13 cellular contexts compared by ENCODE assay signal in the genomic region with DNA sequence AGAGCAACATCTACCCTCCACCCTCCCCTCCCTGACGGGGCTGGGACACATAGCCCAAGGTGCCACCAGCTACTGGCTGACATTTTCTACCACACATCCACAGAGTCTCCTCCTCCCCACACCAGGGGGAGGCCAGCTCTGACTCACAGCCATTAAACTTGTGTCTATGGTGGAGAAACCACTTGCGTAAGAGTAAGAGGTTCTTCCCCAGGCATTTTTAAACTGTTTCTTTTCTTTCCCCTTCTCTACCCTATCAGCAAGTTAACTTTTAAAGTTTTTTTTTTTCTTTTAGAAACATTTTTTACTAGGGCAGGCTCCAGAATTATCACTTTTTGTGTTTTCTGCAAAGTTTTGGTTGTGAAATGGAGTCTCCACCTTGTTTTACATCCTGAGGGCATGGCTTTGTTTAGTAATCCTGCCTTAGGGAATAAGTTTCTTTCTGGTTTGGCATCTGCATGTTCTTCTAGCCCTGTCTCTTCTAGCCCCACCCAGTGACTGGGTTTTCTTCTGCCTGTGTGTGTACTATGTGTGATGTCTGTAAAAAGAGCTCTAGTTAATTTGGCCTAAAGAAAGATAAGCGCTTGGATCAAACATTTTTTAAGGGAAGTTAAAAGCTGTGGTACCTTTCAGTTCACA.
DNase-seq lines count a peak whose midpoint lies in the region; ATAC-seq and TF ChIP-seq lines count a peak whose summit lies in the region.
"Had no signal": no experiment of that assay in that cellular context is flagged by ENCODE, and none has a peak within 500 bp of the region (broad histone marks: within the 10 kb centered on the region; RNA-seq: fewer than 3 reads in every experiment).

No MANE protein-coding gene starts in this region.

- H3K27ac Mint-ChIP-seq in MCF 10A (ENCODE audit: low read depth, unreplicated experiment) = peak overlapping the region; percentile 81
- H3K27ac Mint-ChIP-seq in stimulated activated naive CD8-positive, alpha-beta T cell treated with anti-CD3 and anti-CD28 coated beads, Interleukin-15, amount 100 ng/mL, for 72 hours = no peak overlapping the region
- H3K27ac Mint-ChIP-seq: activated CD4-positive, alpha-beta memory T cell treated with anti-CD3 and anti-CD28 coated beads, Interleukin-2, amount 10 ng/mL, durations not matched to agents 7 days and 5 days; GM23338; type B pancreatic cell had no signal

- DNase-seq in MCF 10A (ENCODE audit: unreplicated experiment) = peak; percentile 91
- DNase-seq in breast epithelium (ENCODE audit: low spot score in 2 of 2) = no peak
- peak; percentile 74 for DNase-seq in NOMO-1 treated with DMSO at 0.1 percent for 48 hours (lab: John Stamatoyannopoulos, UW; ENCODE audit: unreplicated experiment)
- DNase-seq in epithelial cell of prostate (ENCODE audit: low read depth, low spot score) = peak; percentile 43
- no peak for DNase-seq in stimulated activated naive CD8-positive, alpha-beta T cell treated with anti-CD3 and anti-CD28 coated beads, Interleukin-15, amount 100 ng/mL, for 72 hours
- no peak for DNase-seq in LoVo (ENCODE audit: low spot score)
- DNase-seq: activated CD4-positive, alpha-beta memory T cell treated with anti-CD3 and anti-CD28 coated beads, Interleukin-2, amount 10 ng/mL, durations not matched to agents 7 days and 5 days; stimulated activated CD8-positive, alpha-beta memory T cell treated with anti-CD3 and anti-CD28 coated beads, Interleukin-4, amount 100 ng/mL, for 48 hours had no signal

- H3K36me3 Mint-ChIP-seq in MCF 10A (ENCODE audit: insufficient read depth, unreplicated experiment) = no peaks in the 10 kb centered on the region
- H3K36me3 Mint-ChIP-seq: type B pancreatic cell had no signal

- H3K27me3 ChIP-seq in breast epithelium = no peaks in the 10 kb centered on the region

- TF ChIP-seq POLR2A in breast epithelium (IDR thresholded peaks at IDR 0.05) = no peak

- peaks cover 47% of the 10 kb centered on the region for H3K4me1 Mint-ChIP-seq in MCF 10A (ENCODE audit: insufficient read depth, unreplicated experiment)
- no peaks in the 10 kb centered on the region for H3K4me1 Mint-ChIP-seq in stimulated activated naive CD8-positive, alpha-beta T cell treated with anti-CD3 and anti-CD28 coated beads, Interleukin-15, amount 100 ng/mL, for 72 hours
- H3K4me1 Mint-ChIP-seq: activated CD4-positive, alpha-beta memory T cell treated with anti-CD3 and anti-CD28 coated beads, Interleukin-2, amount 10 ng/mL, durations not matched to agents 7 days and 5 days; central memory CD8-positive, alpha-beta T cell had no signal

- no peak for TF ChIP-seq CTCF in MCF 10A (IDR thresholded peaks at IDR 0.05; ENCODE audit: unreplicated experiment)
- no peak for TF ChIP-seq CTCF in breast epithelium (IDR thresholded peaks at IDR 0.05)

- H3K9me3 Mint-ChIP-seq in MCF 10A (ENCODE audit: unreplicated experiment) = no peaks in the 10 kb centered on the region
- peaks cover 13 to 20% of the 10 kb centered on the region in 2 donors for H3K9me3 Mint-ChIP-seq in stimulated activated naive CD8-positive, alpha-beta T cell treated with anti-CD3 and anti-CD28 coated beads, Interleukin-15, amount 100 ng/mL, for 72 hours

- no peak overlapping the region for H3K27ac ChIP-seq in breast epithelium
- no peak overlapping the region for H3K27ac ChIP-seq in epithelial cell of prostate

- H3K36me3 ChIP-seq in breast epithelium = no peaks in the 10 kb centered on the region

- H3K4me3 Mint-ChIP-seq in MCF 10A (ENCODE audit: unreplicated experiment) = peak overlapping the region; percentile 47
- no peak overlapping the region for H3K4me3 Mint-ChIP-seq in stimulated activated naive CD8-positive, alpha-beta T cell treated with anti-CD3 and anti-CD28 coated beads, Interleukin-15, amount 100 ng/mL, for 72 hours
- H3K4me3 Mint-ChIP-seq: activated CD4-positive, alpha-beta memory T cell treated with anti-CD3 and anti-CD28 coated beads, Interleukin-2, amount 10 ng/mL, durations not matched to agents 7 days and 5 days; central memory CD8-positive, alpha-beta T cell; GM23338; type B pancreatic cell had no signal

- ATAC-seq in stimulated activated naive CD8-positive, alpha-beta T cell treated with anti-CD3 and anti-CD28 coated beads, Interleukin-15, amount 100 ng/mL, for 72 hours = peak; percentile 56
- ATAC-seq in GM18873 (IDR thresholded peaks at IDR 0.05; ENCODE audit: low FRiP score, unreplicated experiment) (no peak), GM18867 (IDR thresholded peaks at IDR 0.05; ENCODE audit: unreplicated experiment) (no peak)
- ATAC-seq: GM23338 had no signal

- CTCF ChIA-PET in MCF 10A (lab: Yijun Ruan, JAX) = interaction anchor here (0.7 to 1.2 kb wide), 4 partner anchors 17 to 284 kb away, joined by 3 to 5 read pairs (median 4); no protein-coding TSS in a partner anchor

- intact Hi-C loops in MCF 10A (cut with micrococcal nuclease) = loop anchor here (1.0 kb wide), 1 partner anchor 34 kb away; no protein-coding TSS in a partner anchor
- intact Hi-C loops in breast epithelium (cut with DNase I; ENCODE audit: low total_unique reads) = no loop called here

- no peaks in the 10 kb centered on the region for H3K4me1 ChIP-seq in breast epithelium

- POLR2A ChIA-PET in MCF 10A (lab: Yijun Ruan, JAX) = interaction anchor here (0.5 to 4.9 kb wide), 16 partner anchors 10 to 494 kb away, joined by 3 to 65 read pairs (median 3); no protein-coding TSS in a partner anchor

- BruUV-seq in MCF 10A (replicated peaks; lab: Mats Ljungman, UMichigan) = no TSS peak

- no peaks in the 10 kb centered on the region for H3K27me3 Mint-ChIP-seq in MCF 10A (ENCODE audit: insufficient read depth, unreplicated experiment)
- H3K27me3 Mint-ChIP-seq in stimulated activated naive CD8-positive, alpha-beta T cell treated with anti-CD3 and anti-CD28 coated beads, Interleukin-15, amount 100 ng/mL, for 72 hours = no peaks in the 10 kb centered on the region
- H3K27me3 Mint-ChIP-seq: activated CD4-positive, alpha-beta memory T cell treated with anti-CD3 and anti-CD28 coated beads, Interleukin-2, amount 10 ng/mL, durations not matched to agents 7 days and 5 days; type B pancreatic cell had no signal

- no peak overlapping the region for H3K4me3 ChIP-seq in breast epithelium
- H3K4me3 ChIP-seq: GM23338 had no signal

- H3K9me3 ChIP-seq in breast epithelium = peaks cover 6 to 10% of the 10 kb centered on the region in 2 donors

Comparison
In these comparisons a context has a peak if more than half of its experiments do, and no peak if none do; other contexts are left out.
1. DNase-seq: peak in MCF 10A (single experiment), NOMO-1 treated with DMSO at 0.1 percent for 48 hours (single experiment) and epithelial cell of prostate (single experiment); none in breast epithelium (0 of 2), stimulated activated naive CD8-positive, alpha-beta T cell treated with anti-CD3 and anti-CD28 coated beads, Interleukin-15, amount 100 ng/mL, for 72 hours (0 of 2) and LoVo (single experiment).